In the genomic region with DNA sequence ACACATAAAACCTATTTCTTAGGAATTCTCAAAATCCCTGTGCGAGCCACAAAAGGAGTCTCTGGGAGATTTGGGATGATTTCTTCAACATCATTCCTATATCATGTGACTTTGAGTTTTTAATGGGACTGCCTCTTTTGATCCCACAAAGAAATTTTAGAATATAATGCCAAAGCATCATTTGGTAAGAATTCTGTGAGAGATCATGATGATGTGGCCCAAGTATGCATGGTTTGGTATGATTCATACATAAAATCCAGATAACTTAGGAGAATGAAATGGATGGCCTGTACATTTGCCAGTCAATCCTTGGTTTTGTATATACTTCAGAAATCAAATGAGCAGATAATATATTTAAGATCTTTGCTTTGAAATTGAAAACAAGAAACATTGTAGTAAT, we compare ENCODE assay signal across 16 cellular contexts.
DNase-seq lines count a peak whose midpoint lies in the region; ATAC-seq and TF ChIP-seq lines count a peak whose summit lies in the region.
"Had no signal": no experiment of that assay in that cellular context is flagged by ENCODE, and none has a peak within 500 bp of the region (broad histone marks: within the 10 kb centered on the region; RNA-seq: fewer than 3 reads in every experiment).

No MANE protein-coding gene starts in this region.

- ATAC-seq in HG03469 (IDR thresholded peaks at IDR 0.05; ENCODE audit: unreplicated experiment) (no peak), left lung (no peak)
- ATAC-seq: left colon had no signal

- H3K27ac ChIP-seq in RWPE1, result no peak overlapping the region
- no peak overlapping the region for H3K27ac ChIP-seq in left lung
- H3K27ac ChIP-seq: cardiac muscle cell, VCaP had no signal

- H3K9me3 ChIP-seq in skeletal muscle satellite cell (replicated peaks; ENCODE audit: low read length), result no peaks in the 10 kb centered on the region
- H3K9me3 ChIP-seq in left lung, result no peaks in the 10 kb centered on the region

- no peaks in the 10 kb centered on the region for H3K36me3 ChIP-seq in skeletal muscle satellite cell (ENCODE audit: insufficient read depth, low read length)
- no peaks in the 10 kb centered on the region for H3K36me3 ChIP-seq in left lung
- H3K36me3 ChIP-seq: cardiac muscle cell had no signal

- H3K4me3 ChIP-seq in skeletal muscle satellite cell (ENCODE audit: low read length) (no peak overlapping the region), left lung (no peak overlapping the region)
- H3K4me3 ChIP-seq: cardiac muscle cell had no signal

- TF ChIP-seq CTCF in RWPE1 (conservative IDR thresholded peaks at IDR 0.05; ENCODE audit: low read depth) (no peak), left lung (IDR thresholded peaks at IDR 0.05) (no peak)

- peak; percentile 89 for DNase-seq in ELR (ENCODE audit: low read depth)
- DNase-seq in RWPE1 (ENCODE audit: low spot score), result peak; percentile 30
- peak; percentile 46 for DNase-seq in fibroblast of gingiva (ENCODE audit: low read depth)
- DNase-seq in GM19240 (ENCODE audit: insufficient read length, low spot score), result no peak
- no peak for DNase-seq in left lung
- DNase-seq: activated CD8-positive, alpha-beta memory T cell treated with anti-CD3 and anti-CD28 coated beads for 24 hours; CD4-positive, alpha-beta memory T cell; hippocampal formation; left colon; NCI-H1105; NCI-H345; posterior cingulate gyrus had no signal

- peak overlapping the region; percentile 63 for H3K9ac ChIP-seq in skeletal muscle satellite cell (ENCODE audit: low read depth, low read length)

- POLR2A ChIA-PET in RWPE1 (lab: Yijun Ruan, JAX; ENCODE audit: low non-redundant PET), result interaction anchor here (0.7 kb wide), 1 partner anchor 1075 kb away, joined by 3 read pairs; no protein-coding TSS in a partner anchor

- CTCF ChIA-PET in RWPE1 (lab: Yijun Ruan, JAX), result no interaction called here

- intact Hi-C loops in left lung (cut with DNase I), result no loop called here

- no peaks in the 10 kb centered on the region for H3K27me3 ChIP-seq in skeletal muscle satellite cell (ENCODE audit: control insufficient read depth, insufficient read depth, low read length)
- no peaks in the 10 kb centered on the region for H3K27me3 ChIP-seq in left lung
- H3K27me3 ChIP-seq: cardiac muscle cell had no signal

- peaks cover 32% of the 10 kb centered on the region for H3K4me1 ChIP-seq in skeletal muscle satellite cell (ENCODE audit: control insufficient read depth, insufficient read depth, low read length)
- no peaks in the 10 kb centered on the region for H3K4me1 ChIP-seq in left lung

- H3K4me2 ChIP-seq in skeletal muscle satellite cell (ENCODE audit: low read length), result peak overlapping the region; percentile 68

Comparison
In these comparisons a context has a peak if more than half of its experiments do, and no peak if none do; other contexts are left out.
1. DNase-seq: peak in ELR (single experiment), RWPE1 (single experiment) and fibroblast of gingiva (single experiment); none in GM19240 (single experiment) and left lung (0 of 2).